Comparison of ENCODE assay signal across 19 cellular contexts in the genomic region with DNA sequence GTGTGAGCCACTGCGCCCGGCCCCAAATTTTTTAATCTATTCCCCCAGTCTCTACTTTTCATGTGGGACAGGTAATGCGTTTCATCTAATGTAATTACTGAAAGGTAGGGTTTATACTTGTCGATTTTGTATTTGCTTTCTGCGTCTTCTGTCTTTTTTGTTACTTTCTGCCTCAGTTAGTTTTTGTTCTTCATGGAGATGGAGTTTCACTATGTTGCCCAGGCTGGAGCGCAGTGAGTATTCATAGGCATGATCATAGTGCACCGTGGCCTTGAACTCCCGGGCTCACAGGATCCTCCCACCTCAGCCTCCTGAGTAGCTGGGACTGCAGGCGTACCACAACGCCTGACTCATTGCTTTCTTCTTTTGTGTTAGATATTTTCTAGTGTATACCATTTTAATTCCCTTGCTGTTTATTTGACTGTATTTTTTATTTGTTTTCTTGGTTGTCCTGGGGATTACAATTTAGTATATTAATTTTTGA.
"Had no signal": no experiment of that assay in that cellular context is flagged by ENCODE, and none has a peak within 500 bp of the region (broad histone marks: within the 10 kb centered on the region; RNA-seq: fewer than 3 reads in every experiment).

No MANE protein-coding gene starts in this region.

- H3K36me3 ChIP-seq: breast epithelium, gastrocnemius medialis, ovary, uterus had no signal

- H3K4me1 ChIP-seq: breast epithelium, uterus had no signal

- H3K27me3 Mint-ChIP-seq: activated CD4-positive, alpha-beta memory T cell treated with anti-CD3 and anti-CD28 coated beads, Interleukin-2, amount 10 ng/mL, durations not matched to agents 7 days and 5 days; activated CD8-positive, alpha-beta memory T cell treated with anti-CD3 and anti-CD28 coated beads, Interleukin-2, amount 10 ng/mL, durations not matched to agents 7 days and 5 days; activated T-helper 17 cell treated with anti-CD3 and anti-CD28 coated beads, Interleukin-2, amount 50 U/mL, for 72 hours; dendritic cell treated with granulocyte-macrophage colony-stimulating factor and Interleukin-4, amounts not matched to agents 40 ng/mL and 50 ng/mL, for 4 days; memory B cell; naive B cell; stimulated activated naive B cell treated with anti-CD40 and anti-IgM and Interleukin-4, amounts not matched to agents 10 μg/mL and 1 μg/mL and 100 μg/mL, for 72 hours had no signal

- H3K9me3 ChIP-seq: breast epithelium, gastrocnemius medialis, heart right ventricle, mucosa of descending colon, ovary, sigmoid colon, uterus had no signal

- H3K27me3 ChIP-seq: breast epithelium, gastrocnemius medialis, heart right ventricle, ovary, sigmoid colon, uterus had no signal

- H3K4me3 ChIP-seq: breast epithelium, gastrocnemius medialis, heart right ventricle, mucosa of descending colon, ovary, sigmoid colon, uterus had no signal

- H3K4me3 Mint-ChIP-seq: activated CD4-positive, alpha-beta memory T cell treated with anti-CD3 and anti-CD28 coated beads, Interleukin-2, amount 10 ng/mL, durations not matched to agents 7 days and 5 days; activated CD8-positive, alpha-beta memory T cell treated with anti-CD3 and anti-CD28 coated beads, Interleukin-2, amount 10 ng/mL, durations not matched to agents 7 days and 5 days; activated T-helper 17 cell treated with anti-CD3 and anti-CD28 coated beads, Interleukin-2, amount 50 U/mL, for 72 hours; dendritic cell treated with granulocyte-macrophage colony-stimulating factor and Interleukin-4, amounts not matched to agents 40 ng/mL and 50 ng/mL, for 4 days; memory B cell; stimulated activated naive B cell treated with anti-CD40 and anti-IgM and Interleukin-4, amounts not matched to agents 10 μg/mL and 1 μg/mL and 100 μg/mL, for 72 hours had no signal

- DNase-seq: activated CD4-positive, alpha-beta memory T cell treated with anti-CD3 and anti-CD28 coated beads, Interleukin-2, amount 10 ng/mL, durations not matched to agents 7 days and 5 days; activated CD4-positive, alpha-beta T cell treated with anti-CD3 and anti-CD28 coated beads for 1 hour; activated CD8-positive, alpha-beta memory T cell treated with anti-CD3 and anti-CD28 coated beads, Interleukin-2, amount 10 ng/mL, durations not matched to agents 7 days and 5 days; activated naive CD4-positive, alpha-beta T cell treated with Interleukin-2 at 50 U/mL for 16 hours; effector CD8-positive, alpha-beta T cell; gastrocnemius medialis; heart right ventricle; naive B cell; sigmoid colon; stimulated activated naive B cell treated with anti-CD40 and anti-IgM and Interleukin-4, amounts not matched to agents 10 μg/mL and 1 μg/mL and 100 μg/mL, for 72 hours; T-helper 2 cell; uterus had no signal

- H3K27ac Mint-ChIP-seq: activated CD4-positive, alpha-beta memory T cell treated with anti-CD3 and anti-CD28 coated beads, Interleukin-2, amount 10 ng/mL, durations not matched to agents 7 days and 5 days; activated CD8-positive, alpha-beta memory T cell treated with anti-CD3 and anti-CD28 coated beads, Interleukin-2, amount 10 ng/mL, durations not matched to agents 7 days and 5 days; activated T-helper 17 cell treated with anti-CD3 and anti-CD28 coated beads, Interleukin-2, amount 50 U/mL, for 72 hours; dendritic cell treated with granulocyte-macrophage colony-stimulating factor and Interleukin-4, amounts not matched to agents 40 ng/mL and 50 ng/mL, for 4 days; stimulated activated naive B cell treated with anti-CD40 and anti-IgM and Interleukin-4, amounts not matched to agents 10 μg/mL and 1 μg/mL and 100 μg/mL, for 72 hours had no signal

- H3K9me3 Mint-ChIP-seq: activated CD4-positive, alpha-beta memory T cell treated with anti-CD3 and anti-CD28 coated beads, Interleukin-2, amount 10 ng/mL, durations not matched to agents 7 days and 5 days; activated T-helper 17 cell treated with anti-CD3 and anti-CD28 coated beads, Interleukin-2, amount 50 U/mL, for 72 hours; dendritic cell treated with granulocyte-macrophage colony-stimulating factor and Interleukin-4, amounts not matched to agents 40 ng/mL and 50 ng/mL, for 4 days; memory B cell; naive B cell; stimulated activated naive B cell treated with anti-CD40 and anti-IgM and Interleukin-4, amounts not matched to agents 10 μg/mL and 1 μg/mL and 100 μg/mL, for 72 hours had no signal

- H3K27ac ChIP-seq: breast epithelium, gastrocnemius medialis, heart right ventricle, ovary, sigmoid colon, uterus, VCaP had no signal
